In genomic region chr6:42821846-42822245, GRCh38 we compare ENCODE assay signal across 19 cellular contexts. TPM values are rescaled to one million over a fixed set of nuclear protein-coding genes. Genes with fewer than 3 reads are reported as not detected.
DNase-seq lines count a peak whose midpoint lies in the region; ATAC-seq and TF ChIP-seq lines count a peak whose summit lies in the region.
"Had no signal": no experiment of that assay in that cellular context is flagged by ENCODE, and none has a peak within 500 bp of the region (broad histone marks: within the 10 kb centered on the region; RNA-seq: fewer than 3 reads in every experiment).

No MANE protein-coding gene starts in this region.

- H2AFZ ChIP-seq in OCI-LY1 (ENCODE audit: low read length) (no peak overlapping the region), osteoblast (ENCODE audit: low read length) (no peak overlapping the region)
- H2AFZ ChIP-seq: GM23338 had no signal

- H3K9me3 ChIP-seq in OCI-LY1 (ENCODE audit: low read length) (no peaks in the 10 kb centered on the region), osteoblast (ENCODE audit: low read depth, low read length) (no peaks in the 10 kb centered on the region), vagina (no peaks in the 10 kb centered on the region)
- H3K9me3 ChIP-seq: pancreas had no signal

- no peaks in the 10 kb centered on the region for H3K9me2 ChIP-seq in OCI-LY1 (ENCODE audit: low read depth, low read length)

- intact Hi-C loops in vagina (cut with DNase I), result loop anchor here (10.0 kb wide), 1 partner anchor 57 kb away; no protein-coding TSS in a partner anchor

- no peak for TF ChIP-seq POLR2A in vagina (IDR thresholded peaks at IDR 0.05)

- H3K27me3 ChIP-seq in OCI-LY1 (ENCODE audit: insufficient read depth, low read length), result no peaks in the 10 kb centered on the region
- H3K27me3 ChIP-seq in osteoblast (ENCODE audit: insufficient read depth, low read length), result no peaks in the 10 kb centered on the region
- no peaks in the 10 kb centered on the region for H3K27me3 ChIP-seq in vagina
- H3K27me3 ChIP-seq: pancreas had no signal

- H3K4me2 ChIP-seq in OCI-LY1 (ENCODE audit: low read length) (peak overlapping the region; percentile 41; the same call in 1 of the 2 replicates), osteoblast (ENCODE audit: insufficient read depth, low read length) (no peak overlapping the region)
- H3K4me2 ChIP-seq: GM23338 had no signal

- H3K9ac ChIP-seq in OCI-LY1 (ENCODE audit: low read length), result no peak overlapping the region; the same call in 1 of the 2 replicates

- no peak for ATAC-seq in GM18907 (IDR thresholded peaks at IDR 0.05; ENCODE audit: unreplicated experiment)
- ATAC-seq in GM19035 (IDR thresholded peaks at IDR 0.05; ENCODE audit: unreplicated experiment), result no peak
- ATAC-seq: pancreas, T-cell had no signal

- no peaks in the 10 kb centered on the region for H3K79me2 ChIP-seq in OCI-LY1 (ENCODE audit: insufficient read depth, low read length)
- H3K79me2 ChIP-seq in osteoblast (ENCODE audit: insufficient read depth, low read length), result no peaks in the 10 kb centered on the region

- H3K36me3 ChIP-seq in OCI-LY1 (ENCODE audit: insufficient read depth, low read length) (peaks cover 42% of the 10 kb centered on the region), osteoblast (ENCODE audit: insufficient read depth, low read length) (peaks cover 15% of the 10 kb centered on the region), vagina (peaks cover 0 to 26% of the 10 kb centered on the region in 2 donors)

- H3K4me3 ChIP-seq in OCI-LY1 (ENCODE audit: low read depth, low read length, poor library complexity, severe bottlenecking) (no peak overlapping the region), epithelial cell of esophagus (ENCODE audit: low read length) (no peak overlapping the region), osteoblast (ENCODE audit: insufficient read depth, low read length) (no peak overlapping the region), vagina (peak overlapping the region; percentile 17 to 41)
- H3K4me3 ChIP-seq: GM23338, pancreas had no signal

- no peaks in the 10 kb centered on the region for H4K20me1 ChIP-seq in OCI-LY1 (ENCODE audit: insufficient read depth, low read length)
- H4K20me1 ChIP-seq in osteoblast (ENCODE audit: insufficient read depth, low read length), result no peaks in the 10 kb centered on the region

- H3K27ac ChIP-seq in OCI-LY1 (ENCODE audit: low read depth, low read length, poor library complexity, severe bottlenecking) (peak overlapping the region; percentile 13), osteoblast (ENCODE audit: low read depth, low read length) (no peak overlapping the region), vagina (peak overlapping the region; percentile 76)
- H3K27ac ChIP-seq: pancreas had no signal

- H3K4me1 ChIP-seq in OCI-LY1 (ENCODE audit: insufficient read depth, low read length, severe bottlenecking) (peaks cover 27% of the 10 kb centered on the region), osteoblast (ENCODE audit: insufficient read depth, low read length) (peaks cover 11% of the 10 kb centered on the region), vagina (peaks cover 17% of the 10 kb centered on the region)

- TF ChIP-seq CTCF in OCI-LY1 (IDR thresholded peaks at IDR 0.05; ENCODE audit: low read length) (no peak), epithelial cell of esophagus (IDR thresholded peaks at IDR 0.05; ENCODE audit: insufficient read depth, low read depth, low read length, missing control alignments) (no peak), osteoblast (IDR thresholded peaks at IDR 0.05; ENCODE audit: extremely low read depth, low read depth, low read length) (no peak), vagina (IDR thresholded peaks at IDR 0.05) (no peak)

- no peaks in the 10 kb centered on the region for H3F3A ChIP-seq in OCI-LY1 (ENCODE audit: insufficient read depth, low read length)

- DNase-seq in epithelial cell of esophagus (ENCODE audit: low read depth) (peak; percentile 35), osteoblast (ENCODE audit: insufficient read length, low spot score, missing footprints) (peak; percentile 62), vagina (ENCODE audit: extremely low spot score in 2 of 2) (no peak), SHP77 (lab: John Stamatoyannopoulos, UW) (no peak)
- DNase-seq: activated CD4-positive, alpha-beta T cell treated with anti-CD3 and anti-CD28 coated beads for 1 hour; activated T-cell treated with anti-CD3 and anti-CD28 coated beads, Interleukin-2, amount 50 U/mL, for 1 hour; DMS79 treated with DMSO at 0.1 percent for 48 hours; Kasumi-1; NCI-H2029; OCI-M1; pancreas; right cardiac atrium; stimulated activated CD4-positive, alpha-beta T cell treated with anti-CD3 and anti-CD28 coated beads, Interleukin-15, amount 100 ng/mL, for 24 hours; stimulated activated CD8-positive, alpha-beta memory T cell treated with anti-CD3 and anti-CD28 coated beads, Interleukin-4, amount 100 ng/mL, for 48 hours; T-cell had no signal

RNA-seq across cellular contexts. Expression of gene BICRAL, which starts 40.0 kb away (rescaled TPM):
- 9.4 TPM in 2 replicates for total RNA-seq in osteoblast
- total RNA-seq in vagina, result 19.2 TPM

RNA-seq across cellular contexts. Expression of gene RPL7L1, which starts 57.6 kb away (rescaled TPM):
- total RNA-seq in osteoblast (112 and 128 TPM in 2 replicates), vagina (55.7 TPM)

Comparison
In these comparisons a context has a peak if more than half of its experiments do, and no peak if none do; other contexts are left out.
1. H3K4me3 ChIP-seq: peak in vagina (2 of 2); none in OCI-LY1 (single experiment), epithelial cell of esophagus (single experiment) and osteoblast (single experiment).
2. DNase-seq: peak in epithelial cell of esophagus (single experiment) and osteoblast (single experiment); none in vagina (0 of 2) and SHP77 (0 of 2).